ENCODE assay signal across 1 cellular context in genomic region chr14:31968912-31969311, GRCh38.
TF ChIP-seq lines count a peak whose summit lies in the region.

No MANE protein-coding gene starts in this region.

TF ChIP-seq in IMR-90, 13 proteins besides CTCF, POLR2A, EP300 and RAD21:
- no peak for TF ChIP-seq CHD1 (IDR thresholded peaks at IDR 0.05; ENCODE audit: low read depth, low read length)
- no peak for TF ChIP-seq RFX5 (IDR thresholded peaks at IDR 0.05; ENCODE audit: low read depth, low read length)
TF ChIP-seq in IMR-90: peak in this region for 0.
